In the genomic region with DNA sequence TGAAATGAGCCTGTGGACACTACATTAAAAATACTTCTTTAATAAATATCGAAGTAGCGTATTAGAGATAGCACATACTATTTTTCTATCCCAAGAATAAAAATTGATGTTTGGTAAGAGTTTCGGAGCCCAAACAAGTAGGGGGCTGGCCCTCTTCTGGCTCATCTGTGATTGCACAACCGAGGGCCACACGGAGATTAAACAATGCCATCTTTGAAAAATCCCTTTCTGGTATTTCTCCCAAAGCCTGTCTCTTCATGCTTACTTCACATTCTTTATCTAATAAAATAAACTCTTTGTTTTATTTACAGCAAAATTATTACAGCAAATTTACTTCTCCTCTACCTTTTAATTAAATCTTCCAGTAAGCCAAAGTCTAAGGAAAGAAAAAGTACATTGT, we compare ENCODE assay signal across 1 cellular context.
TF ChIP-seq lines count a peak whose summit lies in the region.

No MANE protein-coding gene starts in this region.

TF ChIP-seq in HepG2, 621 proteins besides CTCF, POLR2A, EP300 and RAD21:
- TF ChIP-seq, protein P1, sequence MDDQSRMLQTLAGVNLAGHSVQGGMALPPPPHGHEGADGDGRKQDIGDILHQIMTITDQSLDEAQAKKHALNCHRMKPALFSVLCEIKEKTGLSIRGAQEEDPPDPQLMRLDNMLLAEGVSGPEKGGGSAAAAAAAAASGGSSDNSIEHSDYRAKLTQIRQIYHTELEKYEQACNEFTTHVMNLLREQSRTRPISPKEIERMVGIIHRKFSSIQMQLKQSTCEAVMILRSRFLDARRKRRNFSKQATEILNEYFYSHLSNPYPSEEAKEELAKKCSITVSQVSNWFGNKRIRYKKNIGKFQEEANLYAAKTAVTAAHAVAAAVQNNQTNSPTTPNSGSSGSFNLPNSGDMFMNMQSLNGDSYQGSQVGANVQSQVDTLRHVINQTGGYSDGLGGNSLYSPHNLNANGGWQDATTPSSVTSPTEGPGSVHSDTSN (CRISPR knock-in tag; IDR thresholded peaks at IDR 0.05; ENCODE audit: borderline replicate concordance): no peak
- TF ChIP-seq CEBPG (CRISPR knock-in tag; IDR thresholded peaks at IDR 0.05) (peak; percentile 36; the same call in 1 of the 2 replicates), CEBPB (IDR thresholded peaks at IDR 0.05; ENCODE audit: borderline replicate concordance, low read depth, low read length) (peak; percentile 78)
TF ChIP-seq in HepG2: peak in this region for 2.
